In the genomic region with DNA sequence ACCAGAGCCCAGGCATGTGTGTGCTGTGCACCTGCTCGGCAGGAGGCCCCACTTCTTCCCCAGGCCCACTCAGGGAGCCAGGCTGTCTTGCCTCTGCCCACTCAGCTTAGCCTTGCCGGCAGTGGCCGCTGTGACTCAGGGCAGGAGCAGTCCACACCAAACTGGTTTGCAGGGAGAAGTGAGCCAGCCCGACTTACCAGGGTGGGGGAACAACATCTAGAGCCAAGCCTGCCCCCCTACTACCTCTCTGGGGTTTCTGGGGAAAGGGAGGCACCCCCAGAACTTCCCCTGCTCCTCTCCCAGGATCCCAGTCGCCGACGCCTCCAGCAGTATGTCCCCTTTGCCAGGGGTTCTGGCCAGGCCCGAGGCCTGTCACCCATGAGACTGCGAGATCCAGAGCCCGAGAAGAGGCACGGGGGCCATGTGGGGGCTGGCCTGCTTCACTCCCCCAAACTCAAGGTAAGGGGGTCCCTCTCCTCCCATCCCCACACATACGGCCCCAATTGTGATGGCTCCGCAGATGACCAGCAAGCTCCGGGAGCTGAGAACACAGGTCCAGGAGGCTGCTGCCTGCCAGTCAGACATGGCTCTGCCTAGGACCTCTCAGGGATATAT, we compare ENCODE assay signal across 17 cellular contexts. TPM values are rescaled to one million over a fixed set of nuclear protein-coding genes. Genes with fewer than 3 reads are reported as not detected.
A peak's percentile ranks its signal among the peaks of the same experiment; 100 is the strongest.
DNase-seq lines count a peak whose midpoint lies in the region; ATAC-seq and TF ChIP-seq lines count a peak whose summit lies in the region.
"Had no signal": no experiment of that assay in that cellular context is flagged by ENCODE, and none has a peak within 500 bp of the region (broad histone marks: within the 10 kb centered on the region; RNA-seq: fewer than 3 reads in every experiment).

No MANE protein-coding gene starts in this region.

- H3K14ac ChIP-seq in neuronal stem cell (ENCODE audit: low read length): peak overlapping the region; percentile 100

- H3K79me1 ChIP-seq in neuronal stem cell (ENCODE audit: low read depth, low read length): no peaks in the 10 kb centered on the region

- peak overlapping the region; percentile 81 for H2BK15ac ChIP-seq in neuronal stem cell (ENCODE audit: low read length)

- H3K9ac ChIP-seq in NT2/D1 (ENCODE audit: insufficient read length, low read depth) (peak overlapping the region; percentile 53), neuronal stem cell (ENCODE audit: low read depth, low read length, poor library complexity) (peak overlapping the region; percentile 78)

- H3K27me3 ChIP-seq in NT2/D1 (ENCODE audit: insufficient read depth, insufficient read length): peaks cover 11% of the 10 kb centered on the region
- peaks cover 0 to 30% (median 21%) of the 10 kb centered on the region in 3 experiments for H3K27me3 ChIP-seq in neuronal stem cell (ENCODE audit: control insufficient read depth in 3 of 3, insufficient read depth in 3 of 3, low read depth in 1 of 3, low read length in 3 of 3)

- DNase-seq in NT2/D1 (ENCODE audit: low read depth, low spot score) (no peak), epithelial cell of prostate (ENCODE audit: low read depth, low spot score) (no peak), neuronal stem cell (ENCODE audit: low spot score) (no peak), NCI-H1105 treated with DMSO at 0.1 percent for 48 hours (lab: John Stamatoyannopoulos, UW) (no peak), dermis blood vessel endothelial cell (no peak)
- DNase-seq in activated CD4-positive, alpha-beta T cell treated with anti-CD3 and anti-CD28 coated beads for 1 hour: no peak
- DNase-seq: amniotic stem cell; GF-D8; Karpas-422; NCI-H1694; NCI-H510A; stimulated activated CD4-positive, alpha-beta T cell treated with anti-CD3 and anti-CD28 coated beads, Interleukin-2, amount 100 ng/mL, for 48 hours; T-helper 1 cell had no signal

- H4K8ac ChIP-seq in neuronal stem cell (ENCODE audit: low read depth, low read length): peak overlapping the region; percentile 89

- H3K4me3 ChIP-seq in NT2/D1 (ENCODE audit: insufficient read length, low read depth) (no peak overlapping the region), neuronal stem cell (ENCODE audit: low read length in 2 of 2) (no peak overlapping the region)

- H3K27ac ChIP-seq in 22Rv1: peak overlapping the region; percentile 67
- peak overlapping the region; percentile 87 for H3K27ac ChIP-seq in epithelial cell of prostate
- H3K27ac ChIP-seq in neuronal stem cell (replicated peaks; ENCODE audit: low read length): no peak overlapping the region

- no peaks in the 10 kb centered on the region for H3K9me3 ChIP-seq in NT2/D1 (ENCODE audit: insufficient read depth, low read length)
- no peaks in the 10 kb centered on the region for H3K9me3 ChIP-seq in neuronal stem cell (replicated peaks in 1 of 2; ENCODE audit: control insufficient read depth in 2 of 2, insufficient read depth in 1 of 2, low read depth in 1 of 2, low read length in 2 of 2)

- H2BK5ac ChIP-seq in neuronal stem cell (ENCODE audit: low read length): peak overlapping the region; percentile 96

- H3K4ac ChIP-seq in neuronal stem cell (ENCODE audit: low read length): peak overlapping the region; percentile 100

- WGBS in neuronal stem cell (ENCODE audit: extremely low coverage in 2 of 2, insufficient read length in 2 of 2, insufficient replicate concordance in 1 of 2), 2 donors: no CpG with 5 or more reads among the region's 14 CpGs

- no peak overlapping the region for H4K91ac ChIP-seq in neuronal stem cell (ENCODE audit: low read depth, low read length, poor library complexity)

- no peak for ATAC-seq in GM19324 (IDR thresholded peaks at IDR 0.05; ENCODE audit: low FRiP score, unreplicated experiment)

- peak overlapping the region; percentile 97 for H2BK12ac ChIP-seq in neuronal stem cell (ENCODE audit: low read length)

- H3K4me2 ChIP-seq in neuronal stem cell (ENCODE audit: insufficient read depth, low read length, poor library complexity, severe bottlenecking): no peak overlapping the region

- H2BK120ac ChIP-seq in neuronal stem cell (ENCODE audit: low read depth, low read length): peak overlapping the region; percentile 98

- H3K4me1 ChIP-seq in NT2/D1 (ENCODE audit: insufficient read depth, insufficient read length) (peaks cover 60% of the 10 kb centered on the region), neuronal stem cell (ENCODE audit: control insufficient read depth in 2 of 2, insufficient read depth in 1 of 2, low read depth in 1 of 2, low read length in 2 of 2) (peaks cover 22 to 24% of the 10 kb centered on the region in 2 donors)

- H3K36me3 ChIP-seq in NT2/D1 (ENCODE audit: insufficient read depth, insufficient read length, low read length) (peaks cover 45% of the 10 kb centered on the region), neuronal stem cell (replicated peaks in 1 of 2; ENCODE audit: control insufficient read depth in 2 of 2, insufficient read depth in 2 of 2, low read length in 2 of 2) (no peaks in the 10 kb centered on the region)

- peak overlapping the region; percentile 97 for H3K23ac ChIP-seq in neuronal stem cell (ENCODE audit: low read depth, low read length, poor library complexity)

- H2AFZ ChIP-seq in neuronal stem cell (ENCODE audit: low read length): peak overlapping the region; percentile 65

- H2AK5ac ChIP-seq in neuronal stem cell (ENCODE audit: low read depth, low read length): peak overlapping the region; percentile 98

- no peak for TF ChIP-seq CTCF in 22Rv1 (IDR thresholded peaks at IDR 0.05)

- H3K18ac ChIP-seq in neuronal stem cell (ENCODE audit: low read length): peak overlapping the region; percentile 97

RNA-seq across cellular contexts. Expression of a gene that starts 3.0 kb away (rescaled TPM):
- 1.2 TPM for polyA plus RNA-seq in neuronal stem cell (2013, experiment 1 of 2)
- polyA plus RNA-seq in neuronal stem cell (2013, experiment 2 of 2): 1.3 TPM
- total RNA-seq in dermis blood vessel endothelial cell: 0.09 TPM in 1 of 2 replicates, not detected in the other
- total RNA-seq: A172, pulmonary artery endothelial cell had no signal

RNA-seq across cellular contexts. Expression of a gene that starts 28.4 kb away (rescaled TPM):
- polyA plus RNA-seq in neuronal stem cell (2013, experiment 1 of 2): 35.2 TPM
- 34.5 TPM for polyA plus RNA-seq in neuronal stem cell (2013, experiment 2 of 2)
- 58.9 and 67.6 TPM in 2 replicates for total RNA-seq in dermis blood vessel endothelial cell
